Comparison of ENCODE assay signal across 9 cellular contexts in the genomic region with DNA sequence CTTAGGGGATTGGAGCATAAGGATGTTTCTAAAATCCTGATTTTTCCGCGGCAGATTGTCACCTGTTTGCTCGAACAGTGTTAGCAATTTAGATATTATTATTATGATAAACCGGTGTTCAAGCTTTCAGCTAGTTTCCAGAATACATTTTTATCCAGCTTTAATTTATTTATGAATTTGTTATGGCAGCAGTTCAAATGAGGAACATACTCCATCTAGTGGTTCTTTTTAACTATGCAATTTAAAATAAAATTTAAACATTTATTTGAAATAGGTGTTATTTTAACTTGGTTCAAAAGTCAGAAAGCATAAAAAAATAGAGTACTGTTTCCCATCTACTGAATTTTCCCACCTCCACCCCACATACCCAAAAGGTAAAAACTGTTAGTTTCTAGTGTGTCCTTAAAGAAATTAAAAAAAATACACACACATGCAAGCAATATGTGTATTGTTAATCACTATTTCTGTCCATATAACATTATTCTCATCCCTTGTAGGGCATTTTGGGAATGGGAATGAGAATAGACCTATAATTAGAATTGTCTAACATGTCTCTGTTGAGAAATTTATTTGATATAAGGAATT. TPM values are rescaled to one million over a fixed set of nuclear protein-coding genes. Genes with fewer than 3 reads are reported as not detected.
DNase-seq lines count a peak whose midpoint lies in the region; ATAC-seq, FAIRE-seq and TF ChIP-seq lines count a peak whose summit lies in the region.
"Had no signal": no experiment of that assay in that cellular context is flagged by ENCODE, and none has a peak within 500 bp of the region (broad histone marks: within the 10 kb centered on the region; RNA-seq: fewer than 3 reads in every experiment).

No MANE protein-coding gene starts in this region.

- H3K36me3 Mint-ChIP-seq in nephron progenitor cell (ENCODE audit: low read depth): peaks cover 8% of the 10 kb centered on the region
- H3K36me3 Mint-ChIP-seq in GM23338 (ENCODE audit: low read depth): peaks cover 18% of the 10 kb centered on the region

- H3K4me2 ChIP-seq in KMS-11: peak overlapping the region; percentile 56; the same call in 1 of the 2 replicates
- H3K4me2 ChIP-seq in GM23338: no peak overlapping the region

- H3K4me3 Mint-ChIP-seq in nephron progenitor cell (no peak overlapping the region), GM23338 (no peak overlapping the region)
- H3K4me3 Mint-ChIP-seq: naive thymus-derived CD4-positive, alpha-beta T cell had no signal

- H3K27me3 ChIP-seq in KMS-11 (ENCODE audit: insufficient read depth, low read depth): no peaks in the 10 kb centered on the region
- H3K27me3 ChIP-seq in bronchial epithelial cell (ENCODE audit: control insufficient read depth, insufficient read depth, low read length): no peaks in the 10 kb centered on the region
- H3K27me3 ChIP-seq in effector memory CD4-positive, alpha-beta T cell (replicated peaks; ENCODE audit: control insufficient read depth, insufficient read depth, low read length, poor library complexity, severe bottlenecking): no peaks in the 10 kb centered on the region
- no peaks in the 10 kb centered on the region for H3K27me3 ChIP-seq in GM23338 (ENCODE audit: insufficient read depth)

- no peaks in the 10 kb centered on the region for H3K9me3 ChIP-seq in effector memory CD4-positive, alpha-beta T cell (ENCODE audit: control insufficient read depth, low read length)

- DNase-seq in D721Med (ENCODE audit: insufficient read length, low spot score) (no peak), bronchial epithelial cell (ENCODE audit: low read depth) (peak; percentile 22), nephron progenitor cell (no peak), GM23338 (ENCODE audit: low spot score) (no peak)
- DNase-seq in central memory CD4-positive, alpha-beta T cell: no peak
- DNase-seq in effector memory CD4-positive, alpha-beta T cell: no peak

- H3K4me3 ChIP-seq in KMS-11 (IDR thresholded peaks at IDR 0.05; ENCODE audit: insufficient read depth, low read depth, low read length) (no peak overlapping the region), bronchial epithelial cell (ENCODE audit: low read depth, low read length) (no peak overlapping the region), GM23338 (no peak overlapping the region)
- no peak overlapping the region for H3K4me3 ChIP-seq in effector memory CD4-positive, alpha-beta T cell (ENCODE audit: insufficient read depth, low read depth, low read length, poor library complexity, severe bottlenecking)

- H3K27ac ChIP-seq in KMS-11 (no peak overlapping the region), GM23338 (ENCODE audit: low read depth) (no peak overlapping the region)
- no peak overlapping the region for H3K27ac ChIP-seq in effector memory CD4-positive, alpha-beta T cell (ENCODE audit: insufficient read depth, low read length, poor library complexity, severe bottlenecking)

- FAIRE-seq in D721Med (lab: Jason Lieb, UNC) (no peak), bronchial epithelial cell (lab: Jason Lieb, UNC) (no peak)

- H3K4me1 Mint-ChIP-seq in nephron progenitor cell (no peaks in the 10 kb centered on the region), GM23338 (peaks cover 15% of the 10 kb centered on the region)

- H3K4me1 ChIP-seq in KMS-11 (ENCODE audit: low read depth, poor library complexity, severe bottlenecking): peaks cover 53% of the 10 kb centered on the region
- no peaks in the 10 kb centered on the region for H3K4me1 ChIP-seq in effector memory CD4-positive, alpha-beta T cell (ENCODE audit: control insufficient read depth, insufficient read depth, low read length, poor library complexity, severe bottlenecking)
- H3K4me1 ChIP-seq in GM23338 (ENCODE audit: insufficient read depth): 0 out of 2 replicates have a peak, but pooled peaks cover 4% of the 10 kb centered on the region

- peaks cover 96% of the 10 kb centered on the region for H3K79me2 ChIP-seq in KMS-11 (ENCODE audit: insufficient read depth, low read depth)
- peaks cover 73% of the 10 kb centered on the region for H3K79me2 ChIP-seq in GM23338 (replicated peaks; ENCODE audit: insufficient read depth)

- H3K9me3 Mint-ChIP-seq in nephron progenitor cell (peaks cover 29% of the 10 kb centered on the region), GM23338 (peaks cover 17% of the 10 kb centered on the region)

- H3K36me3 ChIP-seq in KMS-11 (ENCODE audit: insufficient read depth): no peaks in the 10 kb centered on the region
- no peaks in the 10 kb centered on the region for H3K36me3 ChIP-seq in bronchial epithelial cell (ENCODE audit: control insufficient read depth, insufficient read depth, low read length)
- no peaks in the 10 kb centered on the region for H3K36me3 ChIP-seq in effector memory CD4-positive, alpha-beta T cell (ENCODE audit: control insufficient read depth, insufficient read depth, low read length)
- no peaks in the 10 kb centered on the region for H3K36me3 ChIP-seq in GM23338 (ENCODE audit: insufficient read depth)

- ATAC-seq in GM23338 (no peak), GM19023 (IDR thresholded peaks at IDR 0.05; ENCODE audit: unreplicated experiment) (no peak)
- ATAC-seq: naive thymus-derived CD4-positive, alpha-beta T cell had no signal

- H3K27ac Mint-ChIP-seq in nephron progenitor cell: no peak overlapping the region
- H3K27ac Mint-ChIP-seq in GM23338: no peak overlapping the region
- H3K27ac Mint-ChIP-seq: naive thymus-derived CD4-positive, alpha-beta T cell had no signal

- H3K27me3 Mint-ChIP-seq in nephron progenitor cell (ENCODE audit: low read depth, poor library complexity) (peaks cover 4% of the 10 kb centered on the region), GM23338 (ENCODE audit: insufficient read depth, low read depth, poor library complexity) (no peaks in the 10 kb centered on the region)

- H3F3A ChIP-seq in GM23338 (replicated peaks; ENCODE audit: low read depth): no peaks in the 10 kb centered on the region

- no peak overlapping the region for H3K9ac ChIP-seq in KMS-11

- H3K9me2 ChIP-seq in GM23338 (ENCODE audit: insufficient read depth): no peaks in the 10 kb centered on the region; the same call in 1 of the 2 replicates

- H4K20me1 ChIP-seq in KMS-11 (ENCODE audit: insufficient read depth): no peaks in the 10 kb centered on the region
- H4K20me1 ChIP-seq in GM23338 (replicated peaks; ENCODE audit: insufficient read depth): no peaks in the 10 kb centered on the region

- peak; percentile 47 for TF ChIP-seq CTCF in D721Med (IDR thresholded peaks at IDR 0.05; ENCODE audit: insufficient read depth, missing control alignments)
- peak; percentile 58 for TF ChIP-seq CTCF in KMS-11 (conservative IDR thresholded peaks at IDR 0.05; ENCODE audit: low read depth, low read length)
- no peak for TF ChIP-seq CTCF in bronchial epithelial cell (IDR thresholded peaks at IDR 0.05; ENCODE audit: insufficient read depth, low read length, severe bottlenecking)
- TF ChIP-seq CTCF in nephron progenitor cell (IDR thresholded peaks at IDR 0.05): peak; percentile 60
- TF ChIP-seq CTCF in GM23338 (conservative IDR thresholded peaks at IDR 0.05; ENCODE audit: low read depth in 2 of 2): peak in 1 of 2 experiments; percentile 77; a peak in 3 of 4 replicates

- no peak overlapping the region for H2AFZ ChIP-seq in KMS-11 (ENCODE audit: low read depth)
- H2AFZ ChIP-seq in GM23338: no peak overlapping the region

TF ChIP-seq in GM23338, 12 proteins besides CTCF, POLR2A, EP300 and RAD21 (continues in another document):
- TF ChIP-seq POLR2AphosphoS5 (IDR thresholded peaks at IDR 0.05; ENCODE audit: low read depth): no peak
- TF ChIP-seq EZH2phosphoT487 (IDR thresholded peaks at IDR 0.05; ENCODE audit: unreplicated experiment): no peak
- TF ChIP-seq JUNB (IDR thresholded peaks at IDR 0.05; ENCODE audit: unreplicated experiment): no peak
- no peak for TF ChIP-seq ZNF331 (CRISPR knock-in tag; IDR thresholded peaks at IDR 0.05; ENCODE audit: low read depth)

RNA-seq across cellular contexts. Expression of a gene that starts 23.2 kb away (rescaled TPM):
- not detected in 2 replicates for total RNA-seq in bronchial epithelial cell
- 14.7 and 15.7 TPM in 2 replicates for total RNA-seq in GM23338 (2014; rRNA removed; shearing (Covaris generic))
- polyA plus RNA-seq in GM23338 (2016; fragmentation: Nextera tagmentation; extraction: Ambion mirVana): 8.2 and 9.0 TPM in 2 replicates
- polyA plus RNA-seq: naive thymus-derived CD4-positive, alpha-beta T cell had no signal

Comparison
In these comparisons a context has a peak if more than half of its experiments do, and no peak if none do; other contexts are left out.
1. RNA of a gene that starts 23.2 kb away (total RNA-seq): 14.7 to 15.7 TPM in GM23338; not detected in bronchial epithelial cell; every median in the first group is over 10 times any median in the second.